8 cellular contexts compared by ENCODE assay signal in the genomic region with DNA sequence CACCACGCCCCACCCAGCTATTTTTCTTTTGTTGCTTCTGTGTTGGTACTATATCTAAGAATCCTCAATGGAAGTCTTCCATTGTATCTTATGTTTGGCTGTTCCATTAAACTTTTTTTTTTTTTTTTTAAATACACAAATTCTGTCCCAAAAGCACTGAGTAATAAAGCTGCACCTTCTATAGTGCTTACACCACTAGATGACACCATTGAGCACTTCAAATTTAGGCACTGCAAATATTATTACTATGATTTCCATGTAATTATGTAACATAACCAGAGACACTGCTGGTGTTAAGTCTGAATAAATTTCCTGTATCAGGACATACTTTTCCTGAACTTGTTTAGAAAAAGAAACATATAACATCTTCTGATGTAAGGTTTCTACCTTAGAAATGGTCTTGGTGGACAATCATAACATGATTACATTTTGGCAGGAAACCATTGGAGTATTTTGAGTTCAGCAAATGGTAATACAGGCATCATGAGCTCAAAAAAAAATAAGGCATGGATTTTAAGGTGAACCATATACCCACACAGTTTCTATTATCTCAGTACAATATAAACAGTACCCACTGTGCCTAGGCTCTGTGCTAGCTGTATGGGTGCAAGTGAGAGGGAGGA.
DNase-seq lines count a peak whose midpoint lies in the region; ATAC-seq, FAIRE-seq and TF ChIP-seq lines count a peak whose summit lies in the region.

No MANE protein-coding gene starts in this region.

- TF ChIP-seq CTCF in AG04450 (IDR thresholded peaks at IDR 0.05; ENCODE audit: low read depth, low read length) = peak; percentile 68
- peak; percentile 55 to 59 (median 55) for TF ChIP-seq CTCF in HCT116 (IDR thresholded peaks at IDR 0.05 in 2 of 3, conservative IDR thresholded peaks at IDR 0.05 in 1 of 3; ENCODE audit: borderline replicate concordance in 1 of 3, insufficient read depth in 1 of 3, low read depth in 2 of 3, low read length in 2 of 3)
- peak in 5 of 6 experiments; percentile 38 to 83 (median 59) for TF ChIP-seq CTCF in adrenal gland (IDR thresholded peaks at IDR 0.05)
- TF ChIP-seq CTCF in kidney (IDR thresholded peaks at IDR 0.05; ENCODE audit: borderline replicate concordance, extremely low read depth, insufficient read depth) = peak; percentile 52

- peak; percentile 70 for TF ChIP-seq RAD21 in HCT116 (IDR thresholded peaks at IDR 0.05; ENCODE audit: low read depth)

- ATAC-seq in HCT116 (peak; percentile 63; the same call in 1 of the 2 replicates), GM19324 (IDR thresholded peaks at IDR 0.05; ENCODE audit: low FRiP score, unreplicated experiment) (no peak)

- H3K27ac ChIP-seq in AG04450 (ENCODE audit: low read depth, low read length) (no peak overlapping the region), HCT116 (ENCODE audit: low read depth, low read length) (no peak overlapping the region), adrenal gland (peak overlapping the region in 1 of 5 donors; percentile 2), kidney (ENCODE audit: low read depth in 2 of 2, low read length in 2 of 2) (no peak overlapping the region)

- H3K4me2 ChIP-seq in HCT116 (ENCODE audit: low read length) = no peak overlapping the region

- no peak for TF ChIP-seq POLR2A in HCT116 (IDR thresholded peaks at IDR 0.05; ENCODE audit: borderline replicate concordance, extremely low read depth, insufficient read depth, insufficient read length)
- TF ChIP-seq POLR2A in adrenal gland (IDR thresholded peaks at IDR 0.05) = no peak

- intact Hi-C loops in HCT116 (cut with micrococcal nuclease) = loop anchor here (1.0 kb wide), 1 partner anchor 254 kb away; no protein-coding TSS in a partner anchor
- intact Hi-C loops in adrenal gland (cut with DNase I) = loop anchor here (5.0 to 10.0 kb wide), 3 partner anchors 90 to 248 kb away; a partner anchor contains a TSS
- intact Hi-C loops in kidney (cut with DNase I) = no loop called here

- no peaks in the 10 kb centered on the region for H4K20me1 ChIP-seq in HCT116 (ENCODE audit: insufficient read depth)

- H3K4me3 ChIP-seq in AG04450 (ENCODE audit: low read depth, low read length) (no peak overlapping the region), HCT116 (replicated peaks in 1 of 2; ENCODE audit: low read depth in 1 of 2, low read length in 2 of 2) (no peak overlapping the region), adrenal gland (no peak overlapping the region), kidney (ENCODE audit: low read length in 2 of 2) (no peak overlapping the region)

- no TSS peak for BruUV-seq in HCT116 (replicated peaks; lab: Mats Ljungman, UMichigan)

- H3K27me3 ChIP-seq in AG04450 (ENCODE audit: control insufficient read depth, insufficient read depth, low read length) (no peaks in the 10 kb centered on the region), HCT116 (ENCODE audit: insufficient read depth, low read length) (no peaks in the 10 kb centered on the region), adrenal gland (no peaks in the 10 kb centered on the region)

- peak; percentile 17 for FAIRE-seq in kidney (lab: Jason Lieb, UNC)

- DNase-seq in AG04450 (ENCODE audit: low read depth, low spot score) = no peak
- peak; percentile 8 for DNase-seq in HCT116 (ENCODE audit: low read depth, low spot score)
- no peak for DNase-seq in adrenal gland
- DNase-seq in kidney = no peak
- no peak for DNase-seq in cerebellar cortex (ENCODE audit: low spot score)
- DNase-seq in middle frontal gyrus (ENCODE audit: extremely low spot score, low spot score) = no peak
- no peak for DNase-seq in NCI-H2227 treated with DMSO at 0.1 percent for 48 hours (lab: John Stamatoyannopoulos, UW)

- no peak overlapping the region for H2AFZ ChIP-seq in HCT116 (ENCODE audit: low read depth, low read length, poor library complexity, severe bottlenecking)

- RAD21 ChIA-PET in HCT116 (lab: Charles Lee; ENCODE audit: low non-redundant PET in 1 of 2, low total read pairs in 2 of 2, uncharacterized antibody in 2 of 2, unreplicated experiment in 2 of 2) = interaction anchor here in 1 of 2 experiments (0.6 kb wide), 1 partner anchor 253 kb away, joined by 3 read pairs; no protein-coding TSS in a partner anchor

- POLR2A ChIA-PET in AG04450 (lab: Yijun Ruan, JAX) (interaction anchor here (0.6 to 0.7 kb wide), 2 partner anchors 59 to 312 kb away, joined by 3 to 4 read pairs; no protein-coding TSS in a partner anchor), HCT116 (lab: Charles Lee) (no interaction called here)

- H3K9me3 ChIP-seq in AG04450 (ENCODE audit: control insufficient read depth, insufficient read depth, low read length) = no peaks in the 10 kb centered on the region
- no peaks in the 10 kb centered on the region for H3K9me3 ChIP-seq in HCT116 (ENCODE audit: control insufficient read depth in 1 of 2, insufficient read depth in 1 of 2, low read depth in 1 of 2, low read length in 2 of 2)
- H3K9me3 ChIP-seq in adrenal gland (replicated peaks in 1 of 3) = no peaks in the 10 kb centered on the region
- H3K9me3 ChIP-seq in kidney (ENCODE audit: control insufficient read depth in 1 of 2, low read length in 2 of 2) = no peaks in the 10 kb centered on the region

- H3K9ac ChIP-seq in HCT116 (ENCODE audit: low read length) = no peak overlapping the region
- H3K9ac ChIP-seq in kidney (ENCODE audit: low read length in 2 of 2) = no peak overlapping the region

- CTCF ChIA-PET in AG04450 (lab: Charles Lee) = interaction anchor here (0.6 to 2.5 kb wide), 25 partner anchors 9 to 320 kb away, joined by 3 to 31 read pairs (median 3); a partner anchor contains a TSS
- CTCF ChIA-PET in HCT116 (lab: Charles Lee) = interaction anchor here (0.7 to 2.5 kb wide), 6 partner anchors 9 to 365 kb away, joined by 3 to 22 read pairs (median 4); a partner anchor contains a TSS

- H3K4me1 ChIP-seq in HCT116 (ENCODE audit: control insufficient read depth in 1 of 2, insufficient read depth in 2 of 2, low read length in 2 of 2) = no peaks in the 10 kb centered on the region
- H3K4me1 ChIP-seq in adrenal gland (replicated peaks in 1 of 2) = peaks cover 19 to 28% of the 10 kb centered on the region in 2 donors
- H3K4me1 ChIP-seq in kidney (ENCODE audit: control insufficient read depth in 1 of 2, insufficient read depth in 1 of 2, low read depth in 1 of 2, low read length in 2 of 2) = peaks cover 6 to 13% of the 10 kb centered on the region in 2 donors

- H3K9me2 ChIP-seq in HCT116 (ENCODE audit: insufficient read depth) = no peaks in the 10 kb centered on the region

- H3K79me2 ChIP-seq in HCT116 (ENCODE audit: insufficient read depth, low read length) = no peaks in the 10 kb centered on the region

- H3K36me3 ChIP-seq in HCT116 (ENCODE audit: control insufficient read depth in 1 of 2, insufficient read depth in 2 of 2, low read length in 2 of 2) (no peaks in the 10 kb centered on the region), adrenal gland (replicated peaks in 1 of 2) (no peaks in the 10 kb centered on the region), kidney (ENCODE audit: control insufficient read depth in 1 of 2, insufficient read depth in 2 of 2, low read length in 2 of 2) (no peaks in the 10 kb centered on the region)

- WGBS in adrenal gland, 4 donors = 88 to 100% (median 96%) methylated on average over 1 of the region's 1 CpG

TF ChIP-seq in HCT116, 20 proteins besides CTCF, POLR2A, EP300 and RAD21:
- no peak for TF ChIP-seq FOSL1 (IDR thresholded peaks at IDR 0.05; ENCODE audit: low read depth)
- no peak for TF ChIP-seq YY1 (IDR thresholded peaks at IDR 0.05; ENCODE audit: extremely low read depth, insufficient replicate concordance, low read depth, low read length)
- no peak for TF ChIP-seq CBX3 (IDR thresholded peaks at IDR 0.05; ENCODE audit: low read depth)
- TF ChIP-seq SP1 (IDR thresholded peaks at IDR 0.05; ENCODE audit: low read depth) = no peak
- TF ChIP-seq, protein P1, sequence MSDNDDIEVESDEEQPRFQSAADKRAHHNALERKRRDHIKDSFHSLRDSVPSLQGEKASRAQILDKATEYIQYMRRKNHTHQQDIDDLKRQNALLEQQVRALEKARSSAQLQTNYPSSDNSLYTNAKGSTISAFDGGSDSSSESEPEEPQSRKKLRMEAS (IDR thresholded peaks at IDR 0.05) = no peak
- TF ChIP-seq TCF7L2 (IDR thresholded peaks at IDR 0.05; ENCODE audit: borderline replicate concordance, extremely low read depth, insufficient read depth, insufficient read length) = no peak
- no peak for TF ChIP-seq EZH2 (IDR thresholded peaks at IDR 0.05)
- TF ChIP-seq ELF1 (IDR thresholded peaks at IDR 0.05; ENCODE audit: borderline replicate concordance, low read depth) = no peak
- TF ChIP-seq, protein P2, sequence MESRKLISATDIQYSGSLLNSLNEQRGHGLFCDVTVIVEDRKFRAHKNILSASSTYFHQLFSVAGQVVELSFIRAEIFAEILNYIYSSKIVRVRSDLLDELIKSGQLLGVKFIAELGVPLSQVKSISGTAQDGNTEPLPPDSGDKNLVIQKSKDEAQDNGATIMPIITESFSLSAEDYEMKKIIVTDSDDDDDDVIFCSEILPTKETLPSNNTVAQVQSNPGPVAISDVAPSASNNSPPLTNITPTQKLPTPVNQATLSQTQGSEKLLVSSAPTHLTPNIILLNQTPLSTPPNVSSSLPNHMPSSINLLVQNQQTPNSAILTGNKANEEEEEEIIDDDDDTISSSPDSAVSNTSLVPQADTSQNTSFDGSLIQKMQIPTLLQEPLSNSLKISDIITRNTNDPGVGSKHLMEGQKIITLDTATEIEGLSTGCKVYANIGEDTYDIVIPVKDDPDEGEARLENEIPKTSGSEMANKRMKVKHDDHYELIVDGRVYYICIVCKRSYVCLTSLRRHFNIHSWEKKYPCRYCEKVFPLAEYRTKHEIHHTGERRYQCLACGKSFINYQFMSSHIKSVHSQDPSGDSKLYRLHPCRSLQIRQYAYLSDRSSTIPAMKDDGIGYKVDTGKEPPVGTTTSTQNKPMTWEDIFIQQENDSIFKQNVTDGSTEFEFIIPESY (IDR thresholded peaks at IDR 0.05; ENCODE audit: extremely low read depth, insufficient replicate concordance, low read length) = no peak
- no peak for TF ChIP-seq POLR2AphosphoS5 (IDR thresholded peaks at IDR 0.05; ENCODE audit: low read depth, low read length)
- no peak for TF ChIP-seq CEBPB (IDR thresholded peaks at IDR 0.05; ENCODE audit: low read depth)
- TF ChIP-seq, protein P3, sequence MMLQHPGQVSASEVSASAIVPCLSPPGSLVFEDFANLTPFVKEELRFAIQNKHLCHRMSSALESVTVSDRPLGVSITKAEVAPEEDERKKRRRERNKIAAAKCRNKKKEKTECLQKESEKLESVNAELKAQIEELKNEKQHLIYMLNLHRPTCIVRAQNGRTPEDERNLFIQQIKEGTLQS (IDR thresholded peaks at IDR 0.05) = no peak
- no peak for TF ChIP-seq EZH2phosphoT487 (IDR thresholded peaks at IDR 0.05; ENCODE audit: borderline replicate concordance)
- no peak for TF ChIP-seq EGR1 (IDR thresholded peaks at IDR 0.05; ENCODE audit: low read depth)
- TF ChIP-seq SIN3A (IDR thresholded peaks at IDR 0.05; ENCODE audit: low read depth) = no peak
- TF ChIP-seq ZNF274 (IDR thresholded peaks at IDR 0.05; ENCODE audit: low read depth, low read length) = no peak
